Comparison of ENCODE assay signal across 19 cellular contexts in genomic region chr21:39537571-39537970, GRCh38.
"Had no signal": no experiment of that assay in that cellular context is flagged by ENCODE, and none has a peak within 500 bp of the region (broad histone marks: within the 10 kb centered on the region; RNA-seq: fewer than 3 reads in every experiment).

No MANE protein-coding gene starts in this region.

- H3K4me1 ChIP-seq: breast epithelium, heart left ventricle, prostate gland, spleen, suprapubic skin, upper lobe of left lung had no signal

- ATAC-seq: activated CD4-positive, alpha-beta T cell treated with anti-CD3 and anti-CD28 coated beads for 36 hours; activated CD8-positive, alpha-beta T cell treated with anti-CD3 and anti-CD28 coated beads for 36 hours; heart left ventricle; naive thymus-derived CD4-positive, alpha-beta T cell; sciatic nerve; T-cell had no signal

- H3K27me3 ChIP-seq: breast epithelium, dorsolateral prefrontal cortex, heart left ventricle, suprapubic skin, upper lobe of left lung had no signal

- H3K4me3 ChIP-seq: breast epithelium, dorsolateral prefrontal cortex, heart left ventricle, prostate gland, spleen, suprapubic skin, upper lobe of left lung had no signal

- H3K9me3 ChIP-seq: breast epithelium, heart left ventricle, prostate gland, spleen, suprapubic skin, upper lobe of left lung had no signal

- H3K36me3 ChIP-seq: breast epithelium, heart left ventricle, prostate gland, spleen, suprapubic skin, upper lobe of left lung had no signal

- DNase-seq: activated CD4-positive, alpha-beta T cell treated with anti-CD3 and anti-CD28 coated beads for 36 hours; activated CD8-positive, alpha-beta memory T cell treated with anti-CD3 and anti-CD28 coated beads, Interleukin-2, amount 50 U/mL, for 4 hours; activated CD8-positive, alpha-beta T cell treated with anti-CD3 and anti-CD28 coated beads for 36 hours; activated naive CD4-positive, alpha-beta T cell; aorta; dorsolateral prefrontal cortex; foreskin melanocyte; heart left ventricle; naive thymus-derived CD4-positive, alpha-beta T cell; spleen; stimulated activated CD4-positive, alpha-beta T cell treated with anti-CD3 and anti-CD28 coated beads, Interleukin-1b, Interleukin-23, amount 100 ng/mL, for 48 hours; stimulated activated naive CD4-positive, alpha-beta T cell treated with Interleukin-2 at 50 U/mL for 16 hours; T-cell; upper lobe of left lung had no signal

- H3K27ac ChIP-seq: breast epithelium, dorsolateral prefrontal cortex, heart left ventricle, prostate gland, spleen, suprapubic skin, upper lobe of left lung, VCaP had no signal
